In the genomic region with DNA sequence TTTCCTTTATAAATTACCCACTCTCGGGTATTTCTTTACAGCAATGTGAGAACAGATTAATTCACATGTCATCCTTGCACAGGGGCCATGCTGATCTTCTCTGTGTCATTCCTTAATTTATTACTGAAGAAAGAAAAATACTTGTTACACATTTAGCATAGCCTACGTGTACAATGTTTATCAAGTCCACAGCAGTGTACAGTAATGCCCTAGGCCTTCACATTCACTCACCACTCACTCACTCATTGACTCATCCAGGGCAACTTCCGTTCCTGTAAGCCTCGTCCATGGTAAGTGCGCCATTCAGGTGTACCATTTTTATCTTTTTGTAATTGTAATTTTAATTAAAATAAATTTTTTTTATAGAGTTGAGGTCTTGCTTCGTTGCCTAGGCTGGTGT, we compare ENCODE assay signal across 2 cellular contexts.
A peak's percentile ranks its signal among the peaks of the same experiment; 100 is the strongest.
TF ChIP-seq lines count a peak whose summit lies in the region.

No MANE protein-coding gene starts in this region.

TF ChIP-seq in HCT116, 20 proteins besides CTCF, POLR2A, EP300 and RAD21:
- no peak for TF ChIP-seq EZH2phosphoT487 (IDR thresholded peaks at IDR 0.05; ENCODE audit: borderline replicate concordance)
- no peak for TF ChIP-seq CBX3 (IDR thresholded peaks at IDR 0.05; ENCODE audit: low read depth)
- no peak for TF ChIP-seq ZFX (IDR thresholded peaks at IDR 0.05)
- no peak for TF ChIP-seq ZNF274 (IDR thresholded peaks at IDR 0.05; ENCODE audit: low read depth, low read length)
- peak; percentile 65 for TF ChIP-seq FOSL1 (IDR thresholded peaks at IDR 0.05; ENCODE audit: low read depth)
- TF ChIP-seq EGR1 (IDR thresholded peaks at IDR 0.05; ENCODE audit: low read depth) = no peak
- TF ChIP-seq, protein P1, sequence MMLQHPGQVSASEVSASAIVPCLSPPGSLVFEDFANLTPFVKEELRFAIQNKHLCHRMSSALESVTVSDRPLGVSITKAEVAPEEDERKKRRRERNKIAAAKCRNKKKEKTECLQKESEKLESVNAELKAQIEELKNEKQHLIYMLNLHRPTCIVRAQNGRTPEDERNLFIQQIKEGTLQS (IDR thresholded peaks at IDR 0.05) = no peak
- no peak for TF ChIP-seq EZH2 (IDR thresholded peaks at IDR 0.05)
- TF ChIP-seq, protein P2, sequence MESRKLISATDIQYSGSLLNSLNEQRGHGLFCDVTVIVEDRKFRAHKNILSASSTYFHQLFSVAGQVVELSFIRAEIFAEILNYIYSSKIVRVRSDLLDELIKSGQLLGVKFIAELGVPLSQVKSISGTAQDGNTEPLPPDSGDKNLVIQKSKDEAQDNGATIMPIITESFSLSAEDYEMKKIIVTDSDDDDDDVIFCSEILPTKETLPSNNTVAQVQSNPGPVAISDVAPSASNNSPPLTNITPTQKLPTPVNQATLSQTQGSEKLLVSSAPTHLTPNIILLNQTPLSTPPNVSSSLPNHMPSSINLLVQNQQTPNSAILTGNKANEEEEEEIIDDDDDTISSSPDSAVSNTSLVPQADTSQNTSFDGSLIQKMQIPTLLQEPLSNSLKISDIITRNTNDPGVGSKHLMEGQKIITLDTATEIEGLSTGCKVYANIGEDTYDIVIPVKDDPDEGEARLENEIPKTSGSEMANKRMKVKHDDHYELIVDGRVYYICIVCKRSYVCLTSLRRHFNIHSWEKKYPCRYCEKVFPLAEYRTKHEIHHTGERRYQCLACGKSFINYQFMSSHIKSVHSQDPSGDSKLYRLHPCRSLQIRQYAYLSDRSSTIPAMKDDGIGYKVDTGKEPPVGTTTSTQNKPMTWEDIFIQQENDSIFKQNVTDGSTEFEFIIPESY (IDR thresholded peaks at IDR 0.05; ENCODE audit: extremely low read depth, insufficient replicate concordance, low read length) = no peak
- TF ChIP-seq JUND (IDR thresholded peaks at IDR 0.05) = peak; percentile 45; the same call in 1 of the 2 replicates
- no peak for TF ChIP-seq TCF7L2 (IDR thresholded peaks at IDR 0.05; ENCODE audit: borderline replicate concordance, extremely low read depth, insufficient read depth, insufficient read length)
- TF ChIP-seq, protein P3, sequence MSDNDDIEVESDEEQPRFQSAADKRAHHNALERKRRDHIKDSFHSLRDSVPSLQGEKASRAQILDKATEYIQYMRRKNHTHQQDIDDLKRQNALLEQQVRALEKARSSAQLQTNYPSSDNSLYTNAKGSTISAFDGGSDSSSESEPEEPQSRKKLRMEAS (IDR thresholded peaks at IDR 0.05) = no peak
- TF ChIP-seq SP1 (IDR thresholded peaks at IDR 0.05; ENCODE audit: low read depth) = 0 out of 2 replicates have a peak, but pooled peaks have one; percentile 24
- no peak for TF ChIP-seq ELF1 (IDR thresholded peaks at IDR 0.05; ENCODE audit: borderline replicate concordance, low read depth)
- no peak for TF ChIP-seq YY1 (IDR thresholded peaks at IDR 0.05; ENCODE audit: extremely low read depth, insufficient replicate concordance, low read depth, low read length)
- TF ChIP-seq, protein P4, sequence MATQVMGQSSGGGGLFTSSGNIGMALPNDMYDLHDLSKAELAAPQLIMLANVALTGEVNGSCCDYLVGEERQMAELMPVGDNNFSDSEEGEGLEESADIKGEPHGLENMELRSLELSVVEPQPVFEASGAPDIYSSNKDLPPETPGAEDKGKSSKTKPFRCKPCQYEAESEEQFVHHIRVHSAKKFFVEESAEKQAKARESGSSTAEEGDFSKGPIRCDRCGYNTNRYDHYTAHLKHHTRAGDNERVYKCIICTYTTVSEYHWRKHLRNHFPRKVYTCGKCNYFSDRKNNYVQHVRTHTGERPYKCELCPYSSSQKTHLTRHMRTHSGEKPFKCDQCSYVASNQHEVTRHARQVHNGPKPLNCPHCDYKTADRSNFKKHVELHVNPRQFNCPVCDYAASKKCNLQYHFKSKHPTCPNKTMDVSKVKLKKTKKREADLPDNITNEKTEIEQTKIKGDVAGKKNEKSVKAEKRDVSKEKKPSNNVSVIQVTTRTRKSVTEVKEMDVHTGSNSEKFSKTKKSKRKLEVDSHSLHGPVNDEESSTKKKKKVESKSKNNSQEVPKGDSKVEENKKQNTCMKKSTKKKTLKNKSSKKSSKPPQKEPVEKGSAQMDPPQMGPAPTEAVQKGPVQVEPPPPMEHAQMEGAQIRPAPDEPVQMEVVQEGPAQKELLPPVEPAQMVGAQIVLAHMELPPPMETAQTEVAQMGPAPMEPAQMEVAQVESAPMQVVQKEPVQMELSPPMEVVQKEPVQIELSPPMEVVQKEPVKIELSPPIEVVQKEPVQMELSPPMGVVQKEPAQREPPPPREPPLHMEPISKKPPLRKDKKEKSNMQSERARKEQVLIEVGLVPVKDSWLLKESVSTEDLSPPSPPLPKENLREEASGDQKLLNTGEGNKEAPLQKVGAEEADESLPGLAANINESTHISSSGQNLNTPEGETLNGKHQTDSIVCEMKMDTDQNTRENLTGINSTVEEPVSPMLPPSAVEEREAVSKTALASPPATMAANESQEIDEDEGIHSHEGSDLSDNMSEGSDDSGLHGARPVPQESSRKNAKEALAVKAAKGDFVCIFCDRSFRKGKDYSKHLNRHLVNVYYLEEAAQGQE (IDR thresholded peaks at IDR 0.05; ENCODE audit: low read depth) = no peak
- TF ChIP-seq SRF (IDR thresholded peaks at IDR 0.05; ENCODE audit: low read depth) = no peak
- TF ChIP-seq POLR2AphosphoS5 (IDR thresholded peaks at IDR 0.05; ENCODE audit: low read depth, low read length) = no peak

TF ChIP-seq in H1, 55 proteins besides CTCF, POLR2A, EP300 and RAD21:
- no peak for TF ChIP-seq CEBPB (IDR thresholded peaks at IDR 0.05; ENCODE audit: low read depth, low read length)
- TF ChIP-seq SIX5 (IDR thresholded peaks at IDR 0.05; ENCODE audit: low read depth, low read length) = no peak
- TF ChIP-seq PHF8 (conservative IDR thresholded peaks at IDR 0.05; ENCODE audit: low read depth, low read length) = no peak
- TF ChIP-seq MAFK (IDR thresholded peaks at IDR 0.05; ENCODE audit: low read depth, low read length) = no peak
- TF ChIP-seq POU5F1 (IDR thresholded peaks at IDR 0.05; ENCODE audit: low read depth, low read length) = no peak
- TF ChIP-seq RFX5 (IDR thresholded peaks at IDR 0.05; ENCODE audit: borderline replicate concordance, low read depth, low read length) = no peak
- no peak for TF ChIP-seq SIN3A (conservative IDR thresholded peaks at IDR 0.05 in 1 of 2, IDR thresholded peaks at IDR 0.05 in 1 of 2; ENCODE audit: low read depth in 1 of 2, low read length in 2 of 2)
- TF ChIP-seq SP4 (IDR thresholded peaks at IDR 0.05; ENCODE audit: low read length) = no peak
- no peak for TF ChIP-seq CBX8 (IDR thresholded peaks at IDR 0.05; ENCODE audit: borderline replicate concordance, low read depth, low read length)
- TF ChIP-seq CREB1 (IDR thresholded peaks at IDR 0.05) = no peak
- TF ChIP-seq SRF (IDR thresholded peaks at IDR 0.05; ENCODE audit: low read depth, low read length) = no peak
- TF ChIP-seq TCF12 (IDR thresholded peaks at IDR 0.05; ENCODE audit: low read depth, low read length) = no peak
- no peak for TF ChIP-seq SP2 (IDR thresholded peaks at IDR 0.05; ENCODE audit: low read length)
- no peak for TF ChIP-seq CBX5 (IDR thresholded peaks at IDR 0.05; ENCODE audit: low read depth, low read length)
- TF ChIP-seq GABPA (IDR thresholded peaks at IDR 0.05; ENCODE audit: borderline replicate concordance, insufficient read depth, low read length) = no peak
- TF ChIP-seq, protein P5, sequence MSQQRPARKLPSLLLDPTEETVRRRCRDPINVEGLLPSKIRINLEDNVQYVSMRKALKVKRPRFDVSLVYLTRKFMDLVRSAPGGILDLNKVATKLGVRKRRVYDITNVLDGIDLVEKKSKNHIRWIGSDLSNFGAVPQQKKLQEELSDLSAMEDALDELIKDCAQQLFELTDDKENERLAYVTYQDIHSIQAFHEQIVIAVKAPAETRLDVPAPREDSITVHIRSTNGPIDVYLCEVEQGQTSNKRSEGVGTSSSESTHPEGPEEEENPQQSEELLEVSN (IDR thresholded peaks at IDR 0.05) = no peak
- TF ChIP-seq RBBP5 (IDR thresholded peaks at IDR 0.05; ENCODE audit: borderline replicate concordance, low read depth, low read length) = no peak
TF ChIP-seq in H1: peak in this region for 0.
